Comparison of ENCODE assay signal across 8 cellular contexts in the genomic region with DNA sequence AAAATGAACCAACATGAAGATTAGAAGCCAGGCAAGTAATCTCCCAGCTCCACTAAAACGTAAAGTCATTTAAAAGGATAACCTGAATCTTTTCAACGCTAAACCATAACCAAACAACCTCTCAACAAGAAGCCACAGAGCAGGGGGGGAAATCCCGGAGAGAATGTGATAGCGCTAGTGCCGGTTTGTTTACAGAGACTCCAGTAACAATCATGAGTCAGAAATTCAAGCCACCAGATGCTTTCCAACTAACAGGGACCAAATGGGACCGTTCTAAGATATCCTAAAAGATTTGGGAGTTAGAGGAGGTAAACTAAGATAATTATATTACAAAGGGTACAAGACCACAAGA. TPM values are rescaled to one million over a fixed set of nuclear protein-coding genes. Genes with fewer than 3 reads are reported as not detected.
DNase-seq lines count a peak whose midpoint lies in the region; ATAC-seq and TF ChIP-seq lines count a peak whose summit lies in the region.

No MANE protein-coding gene starts in this region.

- peaks cover 51% of the 10 kb centered on the region for H3K4me1 Mint-ChIP-seq in activated naive CD8-positive, alpha-beta T cell (ENCODE audit: low read depth)

- intact Hi-C loops in A673 (cut with micrococcal nuclease; ENCODE audit: unreplicated experiment), result no loop called here
- intact Hi-C loops in left cardiac atrium (cut with DNase I), result no loop called here

- peak; percentile 33 for DNase-seq in A673 (ENCODE audit: low spot score)
- peak; percentile 77 for DNase-seq in HT-29 (ENCODE audit: low spot score)
- no peak for DNase-seq in RWPE2 (ENCODE audit: low spot score)
- no peak for DNase-seq in left cardiac atrium
- no peak for DNase-seq in retinal pigment epithelial cell (ENCODE audit: low read depth)
- DNase-seq in 8988T, result no peak

- CTCF ChIA-PET in A673 (lab: Charles Lee), result interaction anchor here (1.5 kb wide), 1 partner anchor 9 kb away, joined by 11 read pairs; no protein-coding TSS in a partner anchor

- ATAC-seq in GM18858 (IDR thresholded peaks at IDR 0.05; ENCODE audit: unreplicated experiment), result peak; percentile 34
- peak; percentile 56 for ATAC-seq in RWPE2 (ENCODE audit: low read depth)
- ATAC-seq in left cardiac atrium, result peak; percentile 18 to 45

- H3K4me3 ChIP-seq in A673 (ENCODE audit: low read depth, low read length, poor library complexity, severe bottlenecking), result peak overlapping the region; percentile 85
- H3K4me3 ChIP-seq in RWPE2 (ENCODE audit: severe bottlenecking), result peak overlapping the region; percentile 87
- H3K4me3 ChIP-seq in retinal pigment epithelial cell (ENCODE audit: low read length), result peak overlapping the region; percentile 99

- H3K4me1 ChIP-seq in A673 (ENCODE audit: insufficient read depth, low read length, poor library complexity, severe bottlenecking), result peaks cover 27% of the 10 kb centered on the region
- H3K4me1 ChIP-seq in RWPE2 (ENCODE audit: insufficient read depth, poor library complexity, severe bottlenecking), result peaks cover 22% of the 10 kb centered on the region

- H3K4me3 Mint-ChIP-seq in activated naive CD8-positive, alpha-beta T cell, result peak overlapping the region; percentile 99

- H3K27ac Mint-ChIP-seq in activated naive CD8-positive, alpha-beta T cell, result peak overlapping the region; percentile 100

- no TSS peak for BruUV-seq in A673 (replicated peaks; lab: Mats Ljungman, UMichigan)

- H3K27me3 ChIP-seq in A673 (replicated peaks; ENCODE audit: insufficient read depth, low read depth, low read length, poor library complexity) (no peaks in the 10 kb centered on the region), RWPE2 (ENCODE audit: insufficient read depth, poor library complexity, severe bottlenecking) (no peaks in the 10 kb centered on the region)

- H3K9me3 Mint-ChIP-seq in activated naive CD8-positive, alpha-beta T cell (ENCODE audit: low read depth), result no peaks in the 10 kb centered on the region

- H3K36me3 ChIP-seq in A673 (ENCODE audit: insufficient read depth, low read length, poor library complexity, severe bottlenecking) (no peaks in the 10 kb centered on the region), RWPE2 (ENCODE audit: low read depth) (peaks cover 11% of the 10 kb centered on the region)

- peaks cover 9% of the 10 kb centered on the region for H3K36me3 Mint-ChIP-seq in activated naive CD8-positive, alpha-beta T cell

- TF ChIP-seq CTCF in A673 (conservative IDR thresholded peaks at IDR 0.05; ENCODE audit: low read depth, low read length) (no peak), RWPE2 (IDR thresholded peaks at IDR 0.05; ENCODE audit: poor library complexity, severe bottlenecking) (no peak), retinal pigment epithelial cell (conservative IDR thresholded peaks at IDR 0.05; ENCODE audit: low read depth, low read length) (no peak)

- H3K27ac ChIP-seq in A673 (ENCODE audit: low read depth, low read length, poor library complexity, severe bottlenecking) (peak overlapping the region; percentile 92), RWPE2 (ENCODE audit: poor library complexity, severe bottlenecking) (peak overlapping the region; percentile 79)

- H3K27me3 Mint-ChIP-seq in activated naive CD8-positive, alpha-beta T cell, result no peaks in the 10 kb centered on the region

- POLR2A ChIA-PET in A673 (lab: Charles Lee; ENCODE audit: low non-redundant PET), result interaction anchor here (0.5 to 0.7 kb wide), 3 partner anchors 17 to 23 kb away, joined by 3 to 7 read pairs (median 4); no protein-coding TSS in a partner anchor

- H3K9me3 ChIP-seq in A673 (ENCODE audit: low read depth, low read length, poor library complexity, severe bottlenecking), result no peaks in the 10 kb centered on the region
- no peaks in the 10 kb centered on the region for H3K9me3 ChIP-seq in RWPE2 (ENCODE audit: severe bottlenecking)

RNA-seq across cellular contexts. Expression of gene DCAF8, which starts 0.8 kb away (rescaled TPM):
- total RNA-seq in A673 (2021) (108 and 115 TPM in 2 replicates), left cardiac atrium (100 to 1,000 TPM in 1 of 2 donors, 10 to 100 TPM in 1; 98.5 to 121 TPM)
- total RNA-seq in HT-29 (2014; rRNA removed; shearing (Covaris generic)), result 54.1 and 69.3 TPM in 2 replicates

RNA-seq across cellular contexts. Expression of gene PEX19, which starts 23.4 kb away (rescaled TPM):
- total RNA-seq in A673 (2021) (67.0 and 69.1 TPM in 2 replicates), left cardiac atrium (10 to 100 TPM; 91.1 to 92.6 TPM)
- total RNA-seq in HT-29 (2014; rRNA removed; shearing (Covaris generic)), result 19.5 and 28.1 TPM in 2 replicates

RNA-seq across cellular contexts. Expression of gene PEA15, which starts 56.3 kb away (rescaled TPM):
- total RNA-seq in A673 (2021) (69.6 and 87.7 TPM in 2 replicates), left cardiac atrium (100 to 1,000 TPM; 188 to 189 TPM)
- 31.6 and 38.7 TPM in 2 replicates for total RNA-seq in HT-29 (2014; rRNA removed; shearing (Covaris generic))

Comparison
In these comparisons a context has a peak if more than half of its experiments do, and no peak if none do; other contexts are left out.
1. DNase-seq: peak in A673 (single experiment) and HT-29 (single experiment); none in RWPE2 (single experiment), left cardiac atrium (single experiment), retinal pigment epithelial cell (single experiment) and 8988T (single experiment).
2. Peak in every context shown above with its lines, with median percentiles within 50 percentile points of each other: H3K4me3 ChIP-seq and ATAC-seq.